Comparison of ENCODE assay signal across 3 cellular contexts in genomic region chr5:36589735-36590134, GRCh38. TPM values are rescaled to one million over a fixed set of nuclear protein-coding genes. Genes with fewer than 3 reads are reported as not detected.
"Had no signal": no experiment of that assay in that cellular context is flagged by ENCODE, and none has a peak within 500 bp of the region (broad histone marks: within the 10 kb centered on the region; RNA-seq: fewer than 3 reads in every experiment).

No MANE protein-coding gene starts in this region.

RNA-seq across cellular contexts. Expression of gene SLC1A3, which starts 16.7 kb away (rescaled TPM):
- total RNA-seq: dermis microvascular lymphatic vessel endothelial cell, endothelial cell of umbilical vein, glomerular endothelial cell had no signal
